In the genomic region with DNA sequence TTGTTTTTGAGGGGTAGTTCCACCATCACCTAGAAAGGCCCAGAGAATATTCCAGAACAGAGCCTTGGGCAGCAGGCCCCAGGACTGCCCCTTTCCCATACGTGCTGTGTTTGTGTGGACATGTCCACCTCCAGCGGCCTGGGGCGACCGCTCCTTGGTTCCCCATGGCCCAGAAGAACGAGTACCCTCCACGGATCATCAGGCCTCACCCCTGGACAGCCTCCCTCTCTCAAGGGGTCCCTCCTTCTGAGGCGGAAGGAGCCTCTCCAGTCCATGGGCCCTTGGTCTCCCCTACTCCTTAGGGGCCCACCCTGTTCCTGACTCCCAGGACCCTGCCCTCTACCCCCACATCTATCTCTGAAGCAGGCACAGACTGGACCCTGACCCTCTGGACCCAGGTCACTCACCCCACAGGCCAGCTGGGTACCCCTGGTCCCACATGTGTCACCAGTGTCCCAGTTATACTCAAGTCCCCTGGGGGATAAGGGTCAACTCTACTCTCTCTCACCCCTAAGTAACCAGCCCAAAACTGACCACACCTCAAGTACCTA, we compare ENCODE assay signal across 18 cellular contexts. TPM values are rescaled to one million over a fixed set of nuclear protein-coding genes. Genes with fewer than 3 reads are reported as not detected.
DNase-seq lines count a peak whose midpoint lies in the region; ATAC-seq, FAIRE-seq and TF ChIP-seq lines count a peak whose summit lies in the region.
"Had no signal": no experiment of that assay in that cellular context is flagged by ENCODE, and none has a peak within 500 bp of the region (broad histone marks: within the 10 kb centered on the region; RNA-seq: fewer than 3 reads in every experiment).

No MANE protein-coding gene starts in this region.

- H3K36me3 ChIP-seq in K562 (ENCODE audit: control insufficient read depth, insufficient read depth, low read length) (no peaks in the 10 kb centered on the region), spleen (no peaks in the 10 kb centered on the region)

- no peak for ATAC-seq in K562
- peak; percentile 25 for ATAC-seq in sciatic nerve
- no peak for ATAC-seq in HG03139 (IDR thresholded peaks at IDR 0.05; ENCODE audit: unreplicated experiment)
- ATAC-seq: CD8-positive, alpha-beta T cell had no signal

- H3K9me3 Mint-ChIP-seq in activated CD4-positive, alpha-beta T cell treated with anti-CD3 and anti-CD28 coated beads, Interleukin-2, amount 10 ng/mL, durations not matched to agents 7 days and 5 days = no peaks in the 10 kb centered on the region
- H3K9me3 Mint-ChIP-seq: CD8-positive, alpha-beta T cell; IgD-negative memory B cell had no signal

- WGBS in K562 (ENCODE audit: insufficient coverage, low coverage, missing lambda C conversion rate) = 1% methylated on average over 7 of the region's 7 CpGs
- 84 to 96% (median 91%) methylated on average over 7 of the region's 7 CpGs for WGBS in spleen, 5 donors

- H3K79me2 ChIP-seq in K562 (ENCODE audit: control insufficient read depth, insufficient read depth, low read length) = no peaks in the 10 kb centered on the region

- H3K4me3 Mint-ChIP-seq in activated CD4-positive, alpha-beta T cell treated with anti-CD3 and anti-CD28 coated beads, Interleukin-2, amount 10 ng/mL, durations not matched to agents 7 days and 5 days = no peak overlapping the region
- H3K4me3 Mint-ChIP-seq: CD8-positive, alpha-beta T cell had no signal

- H3K4me2 ChIP-seq in K562 (ENCODE audit: insufficient read depth, low read length) = no peak overlapping the region
- H3K4me2 ChIP-seq: KMS-11 had no signal

- H3K4me1 ChIP-seq in K562 (replicated peaks in 1 of 2; ENCODE audit: control insufficient read depth in 2 of 2, insufficient read depth in 2 of 2, low read length in 2 of 2) = no peaks in the 10 kb centered on the region
- peaks cover 0 to 15% (median 0%) of the 10 kb centered on the region in 6 donors for H3K4me1 ChIP-seq in spleen

- H3K9me1 ChIP-seq in K562 (ENCODE audit: control insufficient read depth, insufficient read depth, low read length) = peaks cover 10% of the 10 kb centered on the region

- no peak for DNase-seq in activated CD4-positive, alpha-beta T cell treated with anti-CD3 and anti-CD28 coated beads, Interleukin-2, amount 10 ng/mL, durations not matched to agents 7 days and 5 days
- DNase-seq in activated CD4-positive, alpha-beta T cell treated with anti-CD3 and anti-CD28 coated beads, Interleukin-2, amount 50 U/mL, for 4 hours = no peak
- DNase-seq in K562 (ENCODE audit: extremely low read depth in 1 of 4, low spot score in 3 of 4) (peak in 3 of 4 experiments; percentile 59 to 62 (median 61)), sciatic nerve (ENCODE audit: low spot score) (no peak), spleen (no peak), CD1c-positive myeloid dendritic cell (ENCODE audit: extremely low spot score) (no peak)
- DNase-seq: C1 segment of cervical spinal cord; CD8-positive, alpha-beta T cell; COR-L47; HCEC 1CT had no signal

- H3K27me3 ChIP-seq in K562 (ENCODE audit: control insufficient read depth in 2 of 2, insufficient read depth in 2 of 2, low read length in 2 of 2) (peaks cover 28 to 89% of the 10 kb centered on the region in 2 experiments), spleen (replicated peaks in 1 of 7) (no peaks in the 10 kb centered on the region)

- H4K20me1 ChIP-seq in K562 (replicated peaks; ENCODE audit: control insufficient read depth, insufficient read depth, low read length) = peaks cover 81% of the 10 kb centered on the region

- TF ChIP-seq EP300 in K562 (IDR thresholded peaks at IDR 0.05; ENCODE audit: low read length) = no peak

- no peaks in the 10 kb centered on the region for H3K36me3 Mint-ChIP-seq in activated CD4-positive, alpha-beta T cell treated with anti-CD3 and anti-CD28 coated beads, Interleukin-2, amount 10 ng/mL, durations not matched to agents 7 days and 5 days (ENCODE audit: low read depth)
- H3K36me3 Mint-ChIP-seq: CD8-positive, alpha-beta T cell had no signal

- peaks cover 11% of the 10 kb centered on the region for H3K4me1 Mint-ChIP-seq in activated CD4-positive, alpha-beta T cell treated with anti-CD3 and anti-CD28 coated beads, Interleukin-2, amount 10 ng/mL, durations not matched to agents 7 days and 5 days

- TF ChIP-seq CTCF in K562 (IDR thresholded peaks at IDR 0.05 in 2 of 3, conservative IDR thresholded peaks at IDR 0.05 in 1 of 3; ENCODE audit: insufficient read depth in 2 of 3, low read depth in 1 of 3, low read length in 3 of 3) (no peak), spleen (IDR thresholded peaks at IDR 0.05 in 8 of 11, conservative IDR thresholded peaks at IDR 0.05 in 3 of 11) (no peak)

- H3K27ac ChIP-seq in K562 (ENCODE audit: extremely low read depth, low read depth, low read length) (no peak overlapping the region), spleen (no peak overlapping the region)
- H3K27ac ChIP-seq: 22Rv1, KMS-11 had no signal

- CTCF ChIA-PET in activated CD4-positive, alpha-beta T cell treated with anti-CD3 and anti-CD28 coated beads, Interleukin-2, amount 10 ng/mL, durations not matched to agents 7 days and 5 days (lab: Charles Lee) = no interaction called here
- CTCF ChIA-PET in K562 (lab: Yijun Ruan, JAX; ENCODE audit: low intra/inter-chr PET ratio) = no interaction called here

- TF ChIP-seq POLR2A in K562 (conservative IDR thresholded peaks at IDR 0.05) (no peak), spleen (IDR thresholded peaks at IDR 0.05) (no peak)

- H2AFZ ChIP-seq in K562 (ENCODE audit: low read depth, low read length) = no peak overlapping the region

- no peak overlapping the region; a peak in 1 of 4 replicates for H3K9ac ChIP-seq in K562 (ENCODE audit: insufficient read depth in 1 of 2, low read depth in 2 of 2, low read length in 2 of 2)
- H3K9ac ChIP-seq: KMS-11 had no signal

- in situ Hi-C loops in K562 (cut with MboI) = no loop called here

- peak overlapping the region; percentile 60 for H3K27ac Mint-ChIP-seq in activated CD4-positive, alpha-beta T cell treated with anti-CD3 and anti-CD28 coated beads, Interleukin-2, amount 10 ng/mL, durations not matched to agents 7 days and 5 days
- H3K27ac Mint-ChIP-seq: CD8-positive, alpha-beta T cell had no signal

- FAIRE-seq in K562 (lab: Jason Lieb, UNC) = no peak
- FAIRE-seq: D721Med, H1 had no signal

- H3K27me3 Mint-ChIP-seq in activated CD4-positive, alpha-beta T cell treated with anti-CD3 and anti-CD28 coated beads, Interleukin-2, amount 10 ng/mL, durations not matched to agents 7 days and 5 days = no peaks in the 10 kb centered on the region

- no peak overlapping the region for H3K4me3 ChIP-seq in K562
- no peak overlapping the region for H3K4me3 ChIP-seq in spleen

- POLR2A ChIA-PET in activated CD4-positive, alpha-beta T cell treated with anti-CD3 and anti-CD28 coated beads, Interleukin-2, amount 10 ng/mL, durations not matched to agents 7 days and 5 days (lab: Charles Lee) = no interaction called here
- POLR2A ChIA-PET in K562 (lab: Yijun Ruan, JAX) = interaction anchor here (0.6 to 5.0 kb wide), 5 partner anchors 10 to 126 kb away, joined by 3 to 32 read pairs (median 4); no protein-coding TSS in a partner anchor

- H3K9me3 ChIP-seq in K562 (replicated peaks; ENCODE audit: control insufficient read depth, insufficient read depth, low read depth, low read length) (no peaks in the 10 kb centered on the region), spleen (no peaks in the 10 kb centered on the region)

- BruUV-seq in K562 (replicated peaks; lab: Mats Ljungman, UMichigan) = no TSS peak

- no peak for TF ChIP-seq RAD21 in K562 (CRISPR knock-in tag; conservative IDR thresholded peaks at IDR 0.05 in 1 of 2, IDR thresholded peaks at IDR 0.05 in 1 of 2)

- intact Hi-C loops in K562 (cut with micrococcal nuclease) (no loop called here), sciatic nerve (cut with DNase I) (no loop called here), spleen (cut with DNase I; ENCODE audit: low total_unique reads) (no loop called here)

TF ChIP-seq in K562, 482 proteins besides CTCF, POLR2A, EP300 and RAD21 (continues in another document):
- TF ChIP-seq, protein P1, sequence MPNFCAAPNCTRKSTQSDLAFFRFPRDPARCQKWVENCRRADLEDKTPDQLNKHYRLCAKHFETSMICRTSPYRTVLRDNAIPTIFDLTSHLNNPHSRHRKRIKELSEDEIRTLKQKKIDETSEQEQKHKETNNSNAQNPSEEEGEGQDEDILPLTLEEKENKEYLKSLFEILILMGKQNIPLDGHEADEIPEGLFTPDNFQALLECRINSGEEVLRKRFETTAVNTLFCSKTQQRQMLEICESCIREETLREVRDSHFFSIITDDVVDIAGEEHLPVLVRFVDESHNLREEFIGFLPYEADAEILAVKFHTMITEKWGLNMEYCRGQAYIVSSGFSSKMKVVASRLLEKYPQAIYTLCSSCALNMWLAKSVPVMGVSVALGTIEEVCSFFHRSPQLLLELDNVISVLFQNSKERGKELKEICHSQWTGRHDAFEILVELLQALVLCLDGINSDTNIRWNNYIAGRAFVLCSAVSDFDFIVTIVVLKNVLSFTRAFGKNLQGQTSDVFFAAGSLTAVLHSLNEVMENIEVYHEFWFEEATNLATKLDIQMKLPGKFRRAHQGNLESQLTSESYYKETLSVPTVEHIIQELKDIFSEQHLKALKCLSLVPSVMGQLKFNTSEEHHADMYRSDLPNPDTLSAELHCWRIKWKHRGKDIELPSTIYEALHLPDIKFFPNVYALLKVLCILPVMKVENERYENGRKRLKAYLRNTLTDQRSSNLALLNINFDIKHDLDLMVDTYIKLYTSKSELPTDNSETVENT (CRISPR knock-in tag; IDR thresholded peaks at IDR 0.05) = peak; percentile 61

RNA-seq across cellular contexts. Expression of a gene that starts 32.6 kb away (rescaled TPM):
- total RNA-seq in activated CD4-positive, alpha-beta T cell treated with anti-CD3 and anti-CD28 coated beads, Interleukin-2, amount 10 ng/mL, durations not matched to agents 7 days and 5 days = not detected
- total RNA-seq in K562 (2011; cell fraction: chromatin; rRNA removed; ENCODE audit: low replicate concordance) = not detected in 2 replicates
- not detected in 2 replicates for total RNA-seq in K562 (2011; cell fraction: nucleolus; rRNA removed)
- total RNA-seq in K562 (2011; cell fraction: nucleoplasm; rRNA removed) = not detected in 2 replicates
- total RNA-seq in K562 (2014; rRNA removed) (not detected in 2 replicates), K562 (2014; rRNA removed; fragmentation: Illumina TruSeq; extraction: Trizol) (not detected in 2 replicates), K562 (2015; rRNA removed; fragmentation: Illumina TruSeq; extraction: Trizol) (not detected in 2 replicates), K562 (2021) (not detected in 2 replicates), sciatic nerve (0.62 TPM), spleen (100 to 1,000 TPM in 5 of 7 donors, 10 to 100 TPM in 2; 55.9 to 720 (median 130) TPM)
- polyA plus RNA-seq in K562 (2011; rRNA removed) (not detected in 2 replicates), K562 (2014; fragmentation: Illumina TruSeq; extraction: Trizol) (not detected in 2 replicates), K562 (2014; fragmentation: Nextera tagmentation; extraction: Ambion mirVana) (not detected), K562 (2014; rRNA removed) (not detected in 2 replicates), spleen (100 to 1,000 TPM in 1 of 3 donors, 10 to 100 TPM in 2; 80.3 to 201 (median 93.0) TPM)
- polyA plus RNA-seq in K562 (2011; cell fraction: cytosol; rRNA removed) = not detected in 2 replicates
- not detected in 2 replicates for polyA plus RNA-seq in K562 (2011; cell fraction: nucleus; rRNA removed)
- polyA plus RNA-seq in K562 (2012) = not detected in 2 replicates
- not detected in 2 replicates for polyA minus RNA-seq in K562 (2011; rRNA and poly(A)+ RNA removed)
- polyA minus RNA-seq in K562 (2011; cell fraction: cytosol; rRNA and poly(A)+ RNA removed) = not detected in 2 replicates
- polyA minus RNA-seq in K562 (2011; cell fraction: nucleus; rRNA and poly(A)+ RNA removed) = not detected in 2 replicates
- total RNA-seq: A673, H1, HT1080 had no signal
- polyA plus RNA-seq: H1 had no signal

Comparison
In these comparisons a context has a peak if more than half of its experiments do, and no peak if none do; other contexts are left out.
1. DNase-seq: peak in K562 (3 of 4); none in activated CD4-positive, alpha-beta T cell treated with anti-CD3 and anti-CD28 coated beads, Interleukin-2, amount 10 ng/mL, durations not matched to agents 7 days and 5 days (single experiment), activated CD4-positive, alpha-beta T cell treated with anti-CD3 and anti-CD28 coated beads, Interleukin-2, amount 50 U/mL, for 4 hours (0 of 2), sciatic nerve (single experiment), spleen (single experiment) and CD1c-positive myeloid dendritic cell (single experiment).
2. RNA of a gene that starts 32.6 kb away (total RNA-seq): 55.9 to 720 TPM in spleen; 0.62 TPM in sciatic nerve (single experiment), not detected in activated CD4-positive, alpha-beta T cell treated with anti-CD3 and anti-CD28 coated beads, Interleukin-2, amount 10 ng/mL, durations not matched to agents 7 days and 5 days and not detected in K562; every median in the first group is over 10 times any median in the second.